1 cellular context compared by ENCODE assay signal in genomic region chr1:165854101-165854845, GRCh38.
TF ChIP-seq lines count a peak whose summit lies in the region.

No MANE protein-coding gene starts in this region.

TF ChIP-seq in HepG2, 621 proteins besides CTCF, POLR2A, EP300 and RAD21:
- TF ChIP-seq TEF (CRISPR knock-in tag; IDR thresholded peaks at IDR 0.05) (no peak), RBM22 (optimal IDR thresholded peaks at IDR 0.05; ENCODE audit: low read length) (peak; percentile 55)
